9 cellular contexts compared by ENCODE assay signal in the genomic region with DNA sequence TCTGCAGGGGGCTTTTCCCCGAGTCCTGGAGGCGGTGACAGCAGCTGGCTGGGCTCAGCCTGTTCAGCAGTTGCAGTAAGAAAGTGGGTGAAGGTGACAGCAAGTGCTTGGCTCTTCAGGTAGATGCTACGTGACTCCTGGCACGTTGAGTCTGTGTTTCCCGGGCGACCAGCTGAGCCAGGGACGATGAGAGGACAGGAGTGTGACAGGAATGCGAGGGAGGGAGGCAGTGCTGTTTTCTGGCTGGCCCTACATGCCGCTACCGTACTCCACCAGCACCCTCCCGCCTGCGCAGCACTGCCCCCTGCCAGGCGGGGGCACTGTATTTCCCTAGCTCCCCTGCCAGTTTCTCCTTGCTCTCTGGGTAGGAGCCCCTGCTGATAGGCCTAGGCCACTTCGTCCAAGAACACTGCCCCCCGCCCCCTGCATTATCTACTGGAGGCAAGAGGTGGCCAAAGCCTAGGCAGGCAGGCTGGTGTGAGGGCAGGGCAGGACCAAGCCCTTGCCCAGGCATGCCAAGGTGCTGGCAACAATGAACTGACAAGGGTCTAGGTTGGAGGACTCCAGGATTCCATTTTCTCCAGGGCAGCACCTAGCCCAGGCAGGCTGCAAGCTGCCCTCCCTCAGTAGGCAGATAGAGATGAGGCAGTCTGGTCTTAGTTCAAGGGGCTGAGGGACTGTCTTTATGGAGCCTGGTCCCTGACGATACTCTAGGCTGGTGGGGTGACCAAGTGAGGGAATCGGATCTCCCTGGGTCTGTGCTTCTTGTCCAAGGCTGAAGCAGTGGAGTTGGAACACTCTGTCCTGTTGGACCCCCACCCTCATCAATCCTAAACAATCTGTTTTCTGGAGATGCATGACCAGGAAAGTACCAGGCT. TPM values are rescaled to one million over a fixed set of nuclear protein-coding genes. Genes with fewer than 3 reads are reported as not detected.
DNase-seq lines count a peak whose midpoint lies in the region; ATAC-seq, FAIRE-seq and TF ChIP-seq lines count a peak whose summit lies in the region.
"Had no signal": no experiment of that assay in that cellular context is flagged by ENCODE, and none has a peak within 500 bp of the region (broad histone marks: within the 10 kb centered on the region; RNA-seq: fewer than 3 reads in every experiment).

No MANE protein-coding gene starts in this region.

- H4K20me1 ChIP-seq in H1 (replicated peaks in 1 of 2; ENCODE audit: control insufficient read depth in 1 of 2, insufficient read depth in 2 of 2, low read length in 2 of 2): peaks cover 0 to 2% of the 10 kb centered on the region in 2 experiments

- H3K14ac ChIP-seq in H1 (ENCODE audit: insufficient read length): no peak overlapping the region

- no peak overlapping the region for H4K8ac ChIP-seq in H1 (ENCODE audit: extremely low read depth, insufficient read depth, low read length)

- peak overlapping the region; percentile 56 for H3K4me3 Mint-ChIP-seq in mesothelial cell of epicardium

- peak overlapping the region; percentile 51; the same call in 1 of the 2 replicates for H2BK12ac ChIP-seq in H1 (ENCODE audit: low read depth, low read length)

- H3K27me3 Mint-ChIP-seq in mesothelial cell of epicardium (ENCODE audit: low read depth): no peaks in the 10 kb centered on the region

- DNase-seq in DMS53 treated with DMSO at 0.1 percent for 48 hours (lab: John Stamatoyannopoulos, UW; ENCODE audit: unreplicated experiment) (peak; percentile 72), NCI-H2196 treated with DMSO at 0.1 percent for 48 hours (lab: John Stamatoyannopoulos, UW; ENCODE audit: unreplicated experiment) (peak; percentile 11), H1 (ENCODE audit: low read depth in 1 of 2, low spot score in 2 of 2) (peak; percentile 60 to 83), mesothelial cell of epicardium (ENCODE audit: low spot score in 2 of 2, unreplicated experiment in 2 of 2) (peak in 1 of 2 experiments; percentile 61), AML-193 (lab: John Stamatoyannopoulos, UW) (no peak)
- peak; percentile 70 for DNase-seq in activated CD4-positive, alpha-beta T cell treated with anti-CD3 and anti-CD28 coated beads for 48 hours
- peak; percentile 72 for DNase-seq in stimulated activated naive CD8-positive, alpha-beta T cell treated with anti-CD3 and anti-CD28 coated beads, Interleukin-15, Interleukin-2, amounts not matched to agents 100 U/mL and 50 U/mL, for 24 hours

- H3K4me3 ChIP-seq in H1 (ENCODE audit: extremely low read depth in 1 of 4, insufficient read depth in 2 of 4, low read depth in 3 of 4, low read length in 4 of 4): peak overlapping the region in 2 of 4 experiments; percentile 0 to 48; a peak in 3 of 8 replicates

- peak in 1 of 2 experiments; percentile 59; a peak in 1 of 3 replicates for TF ChIP-seq POLR2A in H1 (IDR thresholded peaks at IDR 0.05; ENCODE audit: control extremely low read depth in 1 of 2, low read depth in 2 of 2, low read length in 2 of 2)

- H3K4ac ChIP-seq in H1 (replicated peaks; ENCODE audit: insufficient read length, low read depth, low read length): peak overlapping the region; percentile 9

- H3K27ac Mint-ChIP-seq in mesothelial cell of epicardium: peak overlapping the region; percentile 89

- FAIRE-seq in H1 (lab: Jason Lieb, UNC): no peak

- peak overlapping the region; percentile 25 for H4K91ac ChIP-seq in H1 (replicated peaks; ENCODE audit: insufficient read length, low read length)

- no peaks in the 10 kb centered on the region for H3K79me2 ChIP-seq in H1 (ENCODE audit: control insufficient read depth in 1 of 2, insufficient read depth in 2 of 2, low read length in 2 of 2)

- peak; percentile 33 to 44; a peak in 3 of 4 replicates for TF ChIP-seq RAD21 in H1 (IDR thresholded peaks at IDR 0.05 in 1 of 2, conservative IDR thresholded peaks at IDR 0.05 in 1 of 2; ENCODE audit: low read depth in 2 of 2, low read length in 2 of 2)

- POLR2A ChIA-PET in H1 (lab: Charles Lee; ENCODE audit: partially characterized antibody): interaction anchor here (0.7 to 10.0 kb wide), 31 partner anchors 10 to 578 kb away, joined by 3 to 85 read pairs (median 5); a partner anchor contains a TSS

- H3K9me3 Mint-ChIP-seq in mesothelial cell of epicardium: no peaks in the 10 kb centered on the region

- no peak overlapping the region; the same call in 1 of the 2 replicates for H3K27ac ChIP-seq in H1 (ENCODE audit: low read depth, low read length)

- peaks cover 53% of the 10 kb centered on the region for H3K4me1 Mint-ChIP-seq in mesothelial cell of epicardium

- H3K4me2 ChIP-seq in H1 (ENCODE audit: insufficient read depth in 1 of 2, low read depth in 2 of 2, low read length in 2 of 2): peak overlapping the region; percentile 58 to 85

- no peak overlapping the region for H3K56ac ChIP-seq in H1 (replicated peaks; ENCODE audit: insufficient read length, low read depth, low read length)

- H4K5ac ChIP-seq in H1 (ENCODE audit: insufficient read length, low read depth, low read length): peak overlapping the region; percentile 11

- peaks cover 3% of the 10 kb centered on the region; the same call in 1 of the 2 replicates for H3K23me2 ChIP-seq in H1 (ENCODE audit: low read depth, low read length)

- H2BK120ac ChIP-seq in H1 (replicated peaks; ENCODE audit: low read depth, low read length): no peak overlapping the region

- TF ChIP-seq CTCF in H1 (IDR thresholded peaks at IDR 0.05; ENCODE audit: control extremely low read depth in 1 of 3, insufficient read depth in 1 of 3, low read depth in 1 of 3, low read length in 3 of 3) (peak in 2 of 3 experiments; percentile 62 to 66; a peak in 3 of 4 replicates), mesothelial cell of epicardium (IDR thresholded peaks at IDR 0.05; ENCODE audit: unreplicated experiment) (no peak)

- peak overlapping the region; percentile 75 for H2BK20ac ChIP-seq in H1 (ENCODE audit: low read length)

- no peak for TF ChIP-seq EP300 in H1 (IDR thresholded peaks at IDR 0.05; ENCODE audit: borderline replicate concordance in 1 of 2, low read depth in 2 of 2, low read length in 2 of 2)

- H2BK5ac ChIP-seq in H1 (ENCODE audit: low read depth, low read length): peak overlapping the region; percentile 80

- peak; percentile 38 for ATAC-seq in HG02610 (IDR thresholded peaks at IDR 0.05; ENCODE audit: unreplicated experiment)
- peak; percentile 59 for ATAC-seq in stimulated activated naive CD8-positive, alpha-beta T cell treated with anti-CD3 and anti-CD28 coated beads, Interleukin-15, Interleukin-2, amounts not matched to agents 100 U/mL and 50 U/mL, for 24 hours

- H3K9me3 ChIP-seq in H1 (ENCODE audit: insufficient read depth in 2 of 2, low read depth in 1 of 2, low read length in 1 of 2): no peaks in the 10 kb centered on the region

- peak overlapping the region; percentile 73; the same call in 1 of the 2 replicates for H2BK15ac ChIP-seq in H1 (ENCODE audit: low read length)

- no peak overlapping the region for H2AK5ac ChIP-seq in H1 (ENCODE audit: low read depth, low read length)

- no peaks in the 10 kb centered on the region for H3K79me1 ChIP-seq in H1 (ENCODE audit: low read depth, low read length)

- H3K36me3 ChIP-seq in H1 (ENCODE audit: control insufficient read depth in 2 of 4, insufficient read depth in 4 of 4, low read length in 3 of 4): peaks cover 9 to 21% (median 10%) of the 10 kb centered on the region in 4 experiments; a peak in 5 of 8 replicates

- H3K27me3 ChIP-seq in H1 (replicated peaks in 1 of 4; ENCODE audit: control insufficient read depth in 3 of 4, extremely low read depth in 1 of 4, insufficient read depth in 3 of 4, low read length in 3 of 4): no peaks in the 10 kb centered on the region; a peak in 2 of 7 replicates

- peaks cover 5 to 27% (median 22%) of the 10 kb centered on the region in 4 experiments for H3K4me1 ChIP-seq in H1 (replicated peaks in 1 of 4; ENCODE audit: control insufficient read depth in 3 of 4, insufficient read depth in 4 of 4, low read length in 3 of 4)

- H3K36me3 Mint-ChIP-seq in mesothelial cell of epicardium: peaks cover 4% of the 10 kb centered on the region

- CTCF ChIA-PET in H1 (lab: Charles Lee; ENCODE audit: partially characterized antibody): interaction anchor here (0.6 to 12.6 kb wide), 50 partner anchors 9 to 411 kb away, joined by 3 to 146 read pairs (median 5); a partner anchor contains a TSS

- H3K9ac ChIP-seq in H1 (replicated peaks in 1 of 4; ENCODE audit: extremely low read depth in 1 of 4, low read depth in 3 of 4, low read length in 3 of 4): peak overlapping the region in 2 of 4 experiments; percentile 16 to 25; a peak in 1 of 7 replicates

- H2AFZ ChIP-seq in H1 (ENCODE audit: low read length): no peak overlapping the region

- WGBS in H1 (ENCODE audit: extremely low coverage in 1 of 2, insufficient coverage in 1 of 2, insufficient read length in 1 of 2, insufficient replicate concordance in 2 of 2, low coverage in 1 of 2, low lambda C conversion rate in 2 of 2, missing lambda C conversion rate in 1 of 2), 2 experiments: 16% methylated on average over 17 of the region's 17 CpGs; no CpG with 5 or more reads in 1 of the 2 experiments

- no peak overlapping the region for H3K23ac ChIP-seq in H1 (ENCODE audit: insufficient read length)

- H3K18ac ChIP-seq in H1 (ENCODE audit: extremely low read depth, low read length): peak overlapping the region; percentile 96

RNA-seq across cellular contexts. Expression of a gene that starts 19.2 kb away (rescaled TPM):
- 48.3 and 52.1 TPM in 2 replicates for total RNA-seq in H1 (2021; fragmentation: NEBNext Ultra II Directional; extraction: Animal tissue kit (Norgen Biotek cat#: 25700))
- polyA plus RNA-seq in H1 (2011; rRNA removed): 121 and 129 TPM in 2 replicates
- 115 TPM for polyA plus RNA-seq in H1 (2011; cell fraction: cytosol; rRNA removed)
- polyA plus RNA-seq in H1 (2011; cell fraction: nucleus; rRNA removed): 95.2 TPM
- 70.4 to 84.7 TPM (median 74.9 TPM) in 4 replicates for polyA plus RNA-seq in H1 (2012, experiment 1 of 2)
- 103 TPM for polyA plus RNA-seq in H1 (2012, experiment 2 of 2)
- polyA plus RNA-seq in H1 (2013, experiment 1 of 2): 61.3 TPM
- polyA plus RNA-seq in H1 (2013, experiment 2 of 2): 58.7 TPM
- 95.6 and 97.8 TPM in 2 replicates for polyA minus RNA-seq in H1 (2011; rRNA and poly(A)+ RNA removed)
- 36.3 TPM for polyA minus RNA-seq in H1 (2011; cell fraction: cytosol; rRNA and poly(A)+ RNA removed)
- 63.1 TPM for polyA minus RNA-seq in H1 (2011; cell fraction: nucleus; rRNA and poly(A)+ RNA removed)
- 41.4 to 46.6 TPM (median 46.0 TPM) in 3 replicates for total RNA-seq in mesothelial cell of epicardium

RNA-seq across cellular contexts. Expression of a gene that starts 23.6 kb away (rescaled TPM):
- 0.15 TPM in 1 of 2 replicates, not detected in the other for total RNA-seq in H1 (2021; fragmentation: NEBNext Ultra II Directional; extraction: Animal tissue kit (Norgen Biotek cat#: 25700))
- polyA plus RNA-seq in H1 (2011; rRNA removed): 0.23 and 0.25 TPM in 2 replicates
- 0.23 TPM for polyA plus RNA-seq in H1 (2011; cell fraction: cytosol; rRNA removed)
- 0.36 TPM for polyA plus RNA-seq in H1 (2011; cell fraction: nucleus; rRNA removed)
- polyA plus RNA-seq in H1 (2012, experiment 1 of 2): 0.73 to 0.93 TPM (median 0.80 TPM) in 4 replicates
- 1.00 TPM for polyA plus RNA-seq in H1 (2012, experiment 2 of 2)
- polyA plus RNA-seq in H1 (2013, experiment 1 of 2): 0.22 TPM
- polyA plus RNA-seq in H1 (2013, experiment 2 of 2): 0.15 TPM
- polyA minus RNA-seq in H1 (2011; rRNA and poly(A)+ RNA removed): 0.06 and 0.22 TPM in 2 replicates
- not detected for polyA minus RNA-seq in H1 (2011; cell fraction: cytosol; rRNA and poly(A)+ RNA removed)
- 0.30 TPM for polyA minus RNA-seq in H1 (2011; cell fraction: nucleus; rRNA and poly(A)+ RNA removed)
- total RNA-seq in mesothelial cell of epicardium: 0.80 to 0.88 TPM (median 0.82 TPM) in 3 replicates
- total RNA-seq: activated CD8-positive, alpha-beta memory T cell treated with anti-CD3 and anti-CD28 coated beads for 36 hours had no signal

RNA-seq across cellular contexts. Expression of a gene that starts 32.8 kb away (rescaled TPM):
- total RNA-seq in H1 (2021; fragmentation: NEBNext Ultra II Directional; extraction: Animal tissue kit (Norgen Biotek cat#: 25700)): 34.1 and 35.5 TPM in 2 replicates
- 65.3 and 70.0 TPM in 2 replicates for polyA plus RNA-seq in H1 (2011; rRNA removed)
- 57.7 TPM for polyA plus RNA-seq in H1 (2011; cell fraction: cytosol; rRNA removed)
- polyA plus RNA-seq in H1 (2011; cell fraction: nucleus; rRNA removed): 40.1 TPM
- 32.2 to 40.8 TPM (median 36.1 TPM) in 4 replicates for polyA plus RNA-seq in H1 (2012, experiment 1 of 2)
- 42.6 TPM for polyA plus RNA-seq in H1 (2012, experiment 2 of 2)
- polyA plus RNA-seq in H1 (2013, experiment 1 of 2): 29.3 TPM
- polyA plus RNA-seq in H1 (2013, experiment 2 of 2): 27.1 TPM
- 59.5 and 62.2 TPM in 2 replicates for polyA minus RNA-seq in H1 (2011; rRNA and poly(A)+ RNA removed)
- 16.1 TPM for polyA minus RNA-seq in H1 (2011; cell fraction: cytosol; rRNA and poly(A)+ RNA removed)
- polyA minus RNA-seq in H1 (2011; cell fraction: nucleus; rRNA and poly(A)+ RNA removed): 23.2 TPM
- total RNA-seq in mesothelial cell of epicardium: 23.4 to 24.4 TPM (median 23.6 TPM) in 3 replicates

RNA-seq across cellular contexts. Expression of a gene that starts 39.3 kb away (rescaled TPM):
- 52.5 and 58.3 TPM in 2 replicates for total RNA-seq in H1 (2021; fragmentation: NEBNext Ultra II Directional; extraction: Animal tissue kit (Norgen Biotek cat#: 25700))
- 86.1 and 88.3 TPM in 2 replicates for polyA plus RNA-seq in H1 (2011; rRNA removed)
- polyA plus RNA-seq in H1 (2011; cell fraction: cytosol; rRNA removed): 84.9 TPM
- polyA plus RNA-seq in H1 (2011; cell fraction: nucleus; rRNA removed): 238 TPM
- 60.0 to 72.8 TPM (median 65.5 TPM) in 4 replicates for polyA plus RNA-seq in H1 (2012, experiment 1 of 2)
- 37.8 TPM for polyA plus RNA-seq in H1 (2012, experiment 2 of 2)
- 53.6 TPM for polyA plus RNA-seq in H1 (2013, experiment 1 of 2)
- 49.6 TPM for polyA plus RNA-seq in H1 (2013, experiment 2 of 2)
- polyA minus RNA-seq in H1 (2011; rRNA and poly(A)+ RNA removed): 61.9 and 68.3 TPM in 2 replicates
- polyA minus RNA-seq in H1 (2011; cell fraction: cytosol; rRNA and poly(A)+ RNA removed): 27.6 TPM
- polyA minus RNA-seq in H1 (2011; cell fraction: nucleus; rRNA and poly(A)+ RNA removed): 71.3 TPM
- 76.5 to 78.0 TPM (median 77.6 TPM) in 3 replicates for total RNA-seq in mesothelial cell of epicardium

Comparison
In these comparisons a context has a peak if more than half of its experiments do, and no peak if none do; other contexts are left out.
1. DNase-seq: peak in DMS53 treated with DMSO at 0.1 percent for 48 hours (single experiment), NCI-H2196 treated with DMSO at 0.1 percent for 48 hours (single experiment), activated CD4-positive, alpha-beta T cell treated with anti-CD3 and anti-CD28 coated beads for 48 hours (single experiment), H1 (2 of 2) and stimulated activated naive CD8-positive, alpha-beta T cell treated with anti-CD3 and anti-CD28 coated beads, Interleukin-15, Interleukin-2, amounts not matched to agents 100 U/mL and 50 U/mL, for 24 hours (single experiment); none in AML-193 (0 of 2).